8 cellular contexts compared by ENCODE assay signal in the genomic region with DNA sequence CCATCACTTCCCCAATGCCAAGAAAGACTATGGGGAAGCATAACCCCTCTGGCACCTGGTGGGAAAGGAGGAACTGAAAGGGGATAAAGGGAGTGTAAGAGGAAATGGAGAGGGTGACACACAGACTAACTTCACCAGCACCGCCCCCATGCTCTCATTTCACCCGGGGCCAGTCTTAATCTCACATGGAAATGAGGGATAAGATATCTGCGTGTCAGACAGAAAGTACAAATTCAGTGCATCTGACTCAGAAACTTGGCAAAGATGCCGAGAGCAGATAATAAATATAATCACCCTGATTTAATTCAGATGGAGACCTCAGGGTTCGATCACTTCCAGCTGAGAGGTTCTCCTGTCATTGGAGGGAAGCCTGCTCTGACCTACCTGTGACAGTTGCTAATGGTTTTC.
DNase-seq lines count a peak whose midpoint lies in the region; ATAC-seq and TF ChIP-seq lines count a peak whose summit lies in the region.

No MANE protein-coding gene starts in this region.

- peaks cover 6% of the 10 kb centered on the region for H3K36me3 Mint-ChIP-seq in activated naive CD4-positive, alpha-beta T cell treated with anti-CD3 and anti-CD28 coated beads, Interleukin-2, amount 10 ng/mL, durations not matched to agents 7 days and 5 days

- no peaks in the 10 kb centered on the region for H3K9me3 Mint-ChIP-seq in activated naive CD4-positive, alpha-beta T cell treated with anti-CD3 and anti-CD28 coated beads, Interleukin-2, amount 10 ng/mL, durations not matched to agents 7 days and 5 days

- intact Hi-C loops in right lobe of liver (cut with DNase I) = no loop called here

- H3K9ac ChIP-seq in subcutaneous abdominal adipose tissue (ENCODE audit: low read length in 5 of 5) = no peak overlapping the region

- H3K4me1 Mint-ChIP-seq in activated naive CD4-positive, alpha-beta T cell treated with anti-CD3 and anti-CD28 coated beads, Interleukin-2, amount 10 ng/mL, durations not matched to agents 7 days and 5 days = peaks cover 27% of the 10 kb centered on the region

- H3K36me3 ChIP-seq in right lobe of liver (no peaks in the 10 kb centered on the region), subcutaneous abdominal adipose tissue (ENCODE audit: control insufficient read depth in 5 of 5, insufficient read depth in 5 of 5, low read length in 5 of 5) (no peaks in the 10 kb centered on the region)

- H3K4me3 Mint-ChIP-seq in activated naive CD4-positive, alpha-beta T cell treated with anti-CD3 and anti-CD28 coated beads, Interleukin-2, amount 10 ng/mL, durations not matched to agents 7 days and 5 days = no peak overlapping the region

- no peak overlapping the region for H3K27ac Mint-ChIP-seq in activated naive CD4-positive, alpha-beta T cell treated with anti-CD3 and anti-CD28 coated beads, Interleukin-2, amount 10 ng/mL, durations not matched to agents 7 days and 5 days

- H3K27me3 Mint-ChIP-seq in activated naive CD4-positive, alpha-beta T cell treated with anti-CD3 and anti-CD28 coated beads, Interleukin-2, amount 10 ng/mL, durations not matched to agents 7 days and 5 days = no peaks in the 10 kb centered on the region

- TF ChIP-seq CTCF in right lobe of liver (IDR thresholded peaks at IDR 0.05) = no peak

- H3K4me3 ChIP-seq in right lobe of liver (no peak overlapping the region), subcutaneous abdominal adipose tissue (ENCODE audit: low read depth in 1 of 5, low read length in 5 of 5) (no peak overlapping the region)

- 4% methylated on average over 5 of the region's 5 CpGs for WGBS in right lobe of liver (ENCODE audit: insufficient coverage, low coverage, low lambda C conversion rate, missing lambda C conversion rate)

- CTCF ChIA-PET in activated naive CD4-positive, alpha-beta T cell treated with anti-CD3 and anti-CD28 coated beads, Interleukin-2, amount 10 ng/mL, durations not matched to agents 7 days and 5 days (lab: Charles Lee) = no interaction called here

- H3K4me1 ChIP-seq in right lobe of liver (peaks cover 0 to 60% (median 21%) of the 10 kb centered on the region in 4 donors), subcutaneous abdominal adipose tissue (ENCODE audit: control insufficient read depth in 5 of 5, insufficient read depth in 5 of 5, low read length in 5 of 5) (peaks cover 10 to 68% (median 46%) of the 10 kb centered on the region in 5 donors)

- DNase-seq in activated T-cell treated with anti-CD3 and anti-CD28 coated beads for 48 hours (ENCODE audit: low read depth) (peak; percentile 52), activated T-cell treated with anti-CD3 and anti-CD28 coated beads for 4 hours (no peak), right lobe of liver (peak in 2 of 3 donors; percentile 42 to 53), NCI-H1436 treated with DMSO at 0.1 percent for 48 hours (lab: John Stamatoyannopoulos, UW) (no peak), NCI-H2107 (lab: John Stamatoyannopoulos, UW) (no peak)
- peak; percentile 20 for DNase-seq in activated naive CD4-positive, alpha-beta T cell treated with anti-CD3 and anti-CD28 coated beads, Interleukin-2, amount 10 ng/mL, durations not matched to agents 7 days and 5 days

- H3K9me3 ChIP-seq in right lobe of liver = no peaks in the 10 kb centered on the region
- no peaks in the 10 kb centered on the region for H3K9me3 ChIP-seq in subcutaneous abdominal adipose tissue (ENCODE audit: control insufficient read depth in 5 of 5, low read length in 5 of 5)

- H3K27ac ChIP-seq in right lobe of liver (peak overlapping the region; percentile 25 to 68 (median 37)), subcutaneous abdominal adipose tissue (ENCODE audit: low read depth, low read length) (peak overlapping the region; percentile 96)

- no peak for TF ChIP-seq POLR2A in right lobe of liver (IDR thresholded peaks at IDR 0.05)

- peak; percentile 5 to 48 (median 12) for ATAC-seq in right lobe of liver
- ATAC-seq in GM19467 (IDR thresholded peaks at IDR 0.05; ENCODE audit: unreplicated experiment) = no peak

- H3K27me3 ChIP-seq in right lobe of liver (no peaks in the 10 kb centered on the region), subcutaneous abdominal adipose tissue (ENCODE audit: control insufficient read depth in 5 of 5, insufficient read depth in 4 of 5, low read length in 5 of 5) (no peaks in the 10 kb centered on the region)

Comparison
In these comparisons a context has a peak if more than half of its experiments do, and no peak if none do; other contexts are left out.
1. DNase-seq: peak in activated T-cell treated with anti-CD3 and anti-CD28 coated beads for 48 hours (single experiment), activated naive CD4-positive, alpha-beta T cell treated with anti-CD3 and anti-CD28 coated beads, Interleukin-2, amount 10 ng/mL, durations not matched to agents 7 days and 5 days (single experiment) and right lobe of liver (2 of 3); none in activated T-cell treated with anti-CD3 and anti-CD28 coated beads for 4 hours (single experiment), NCI-H1436 treated with DMSO at 0.1 percent for 48 hours (single experiment) and NCI-H2107 (single experiment).